Comparison of ENCODE assay signal across 8 cellular contexts in genomic region chr3:42655331-42655888, GRCh38. TPM values are rescaled to one million over a fixed set of nuclear protein-coding genes. Genes with fewer than 3 reads are reported as not detected.
DNase-seq lines count a peak whose midpoint lies in the region; ATAC-seq, FAIRE-seq and TF ChIP-seq lines count a peak whose summit lies in the region.

No MANE protein-coding gene starts in this region.

- TF ChIP-seq POLR2A in A549 (IDR thresholded peaks at IDR 0.05; ENCODE audit: low read length) = no peak

- POLR2A ChIA-PET in A549 (lab: Yijun Ruan, JAX) = no interaction called here

- no peaks in the 10 kb centered on the region for H3K9me3 ChIP-seq in A549
- H3K9me3 ChIP-seq in ectodermal cell (ENCODE audit: control insufficient read depth, low read length) = no peaks in the 10 kb centered on the region
- no peaks in the 10 kb centered on the region for H3K9me3 ChIP-seq in muscle layer of duodenum (ENCODE audit: control insufficient read depth in 1 of 2, low read length in 2 of 2)

- TF ChIP-seq CTCF in A549 (IDR thresholded peaks at IDR 0.05) (no peak), HFF-Myc (IDR thresholded peaks at IDR 0.05; ENCODE audit: low read depth, low read length, missing control alignments) (no peak)

- WGBS in A549 (ENCODE audit: missing lambda C conversion rate) = no CpG with 5 or more reads among the region's 4 CpGs
- 48 to 55% methylated on average over 4 of the region's 4 CpGs for WGBS in ectodermal cell, 2 experiments

- CTCF ChIA-PET in A549 (lab: Yijun Ruan, JAX) = interaction anchor here (1.3 to 1.7 kb wide), 3 partner anchors 14 to 89 kb away, joined by 3 to 4 read pairs (median 3); no protein-coding TSS in a partner anchor

- TF ChIP-seq RAD21 in A549 (conservative IDR thresholded peaks at IDR 0.05 in 1 of 2, IDR thresholded peaks at IDR 0.05 in 1 of 2) = no peak

- no peak for DNase-seq in A549 (ENCODE audit: low read depth in 1 of 2, low spot score in 1 of 2)
- no peak for DNase-seq in HFF-Myc (ENCODE audit: extremely low read depth, low read depth)
- no peak for DNase-seq in COR-L47 (lab: John Stamatoyannopoulos, UW)
- DNase-seq in DMS153 treated with DMSO at 0.1 percent for 48 hours (lab: John Stamatoyannopoulos, UW; ENCODE audit: unreplicated experiment) = no peak
- no peak for DNase-seq in NCI-H1436 treated with DMSO at 0.1 percent for 48 hours (lab: John Stamatoyannopoulos, UW)
- DNase-seq in cerebellar nuclear complex (lab: John Stamatoyannopoulos, UW) = no peak

- H3K27ac ChIP-seq in A549 = peak overlapping the region; percentile 87 to 97
- no peak overlapping the region for H3K27ac ChIP-seq in ectodermal cell (ENCODE audit: insufficient read depth, low read depth, low read length, poor library complexity, severe bottlenecking)
- H3K27ac ChIP-seq in muscle layer of duodenum (ENCODE audit: low read length) = peak overlapping the region; percentile 63

- no peak for ATAC-seq in A549

- H3K4me3 ChIP-seq in A549 (peak overlapping the region; percentile 69), HFF-Myc (replicated peaks; ENCODE audit: low read depth, low read length) (peak overlapping the region; percentile 74), ectodermal cell (ENCODE audit: insufficient read depth, low read depth, low read length) (peak overlapping the region; percentile 62), muscle layer of duodenum (ENCODE audit: low read depth in 1 of 2, low read length in 2 of 2) (peak overlapping the region; percentile 50 to 76)

- H3K4me1 ChIP-seq in A549 (peaks cover 37% of the 10 kb centered on the region), ectodermal cell (ENCODE audit: control insufficient read depth, insufficient read depth, low read length) (peaks cover 22% of the 10 kb centered on the region), muscle layer of duodenum (ENCODE audit: control insufficient read depth in 1 of 2, insufficient read depth in 2 of 2, low read length in 2 of 2) (peaks cover 26 to 56% of the 10 kb centered on the region in 2 donors)

- no peak for FAIRE-seq in A549 (lab: Jason Lieb, UNC)

- peak overlapping the region; percentile 96 for H3K4me2 ChIP-seq in A549

- H3K36me3 ChIP-seq in ectodermal cell (ENCODE audit: control insufficient read depth, insufficient read depth, low read length) = no peaks in the 10 kb centered on the region
- peaks cover 0 to 12% of the 10 kb centered on the region in 2 donors for H3K36me3 ChIP-seq in muscle layer of duodenum (ENCODE audit: control insufficient read depth in 1 of 2, insufficient read depth in 2 of 2, low read length in 2 of 2)

- H3K27me3 ChIP-seq in ectodermal cell (ENCODE audit: control insufficient read depth, insufficient read depth, low read length, poor library complexity, severe bottlenecking) = no peaks in the 10 kb centered on the region
- no peaks in the 10 kb centered on the region for H3K27me3 ChIP-seq in muscle layer of duodenum (ENCODE audit: low read depth, low read length)

- no peak for TF ChIP-seq EP300 in A549 (IDR thresholded peaks at IDR 0.05)

TF ChIP-seq in A549, 52 proteins besides CTCF, POLR2A, EP300 and RAD21 (continues in another document):
- no peak for TF ChIP-seq TFCP2L1 (CRISPR knock-in tag; IDR thresholded peaks at IDR 0.05)
- TF ChIP-seq HDAC2 (IDR thresholded peaks at IDR 0.05) = no peak
- no peak for TF ChIP-seq GATA3 (IDR thresholded peaks at IDR 0.05; ENCODE audit: borderline replicate concordance)
- no peak for TF ChIP-seq RFX5 (IDR thresholded peaks at IDR 0.05)
- TF ChIP-seq HES2 (IDR thresholded peaks at IDR 0.05) = no peak
- no peak for TF ChIP-seq NR3C1 (IDR thresholded peaks at IDR 0.05)
- no peak for TF ChIP-seq HOXB13 (CRISPR knock-in tag; IDR thresholded peaks at IDR 0.05; ENCODE audit: low read depth)
- no peak for TF ChIP-seq ELK1 (IDR thresholded peaks at IDR 0.05; ENCODE audit: low read depth, low read length)
- no peak for TF ChIP-seq KDM1A (IDR thresholded peaks at IDR 0.05; ENCODE audit: low read depth)
- TF ChIP-seq JUN (IDR thresholded peaks at IDR 0.05) = no peak
- TF ChIP-seq CBX8 (IDR thresholded peaks at IDR 0.05) = no peak
- no peak for TF ChIP-seq REST (IDR thresholded peaks at IDR 0.05)

RNA-seq across cellular contexts. Expression of gene ZBTB47, which starts 1.9 kb away (rescaled TPM):
- 2.5 and 3.0 TPM in 2 replicates for polyA plus RNA-seq in A549 (2011; rRNA removed)
- 3.8 and 5.1 TPM in 2 replicates for polyA plus RNA-seq in A549 (2012; cell fraction: cytosol; rRNA removed)
- 9.6 and 12.8 TPM in 2 replicates for polyA plus RNA-seq in A549 (2012; cell fraction: nucleus; rRNA removed)
- polyA plus RNA-seq in A549 (2017; fragmentation: RNase III; extraction: RNeasy Plus Mini Kit Qiagen cat#74134 plus additional on column Dnase treatment) = 5.2 to 7.1 TPM (median 6.8 TPM) in 3 replicates
- polyA minus RNA-seq in A549 (2011; rRNA and poly(A)+ RNA removed) = 6.3 and 8.0 TPM in 2 replicates
- polyA plus RNA-seq in ectodermal cell (2013, experiment 1 of 4) = 6.2 TPM
- polyA plus RNA-seq in ectodermal cell (2013, experiment 2 of 4) = 6.7 TPM
- polyA plus RNA-seq in ectodermal cell (2013, experiment 3 of 4) = 5.7 TPM
- 6.2 TPM for polyA plus RNA-seq in ectodermal cell (2013, experiment 4 of 4)

RNA-seq across cellular contexts. Expression of gene KLHL40, which starts 29.9 kb away (rescaled TPM):
- polyA plus RNA-seq in A549 (2011; rRNA removed) (not detected in 2 replicates), A549 (2017; fragmentation: RNase III; extraction: RNeasy Plus Mini Kit Qiagen cat#74134 plus additional on column Dnase treatment) (not detected in 3 replicates)
- not detected in 2 replicates for polyA plus RNA-seq in A549 (2012; cell fraction: cytosol; rRNA removed)
- polyA plus RNA-seq in A549 (2012; cell fraction: nucleus; rRNA removed) = not detected in 2 replicates
- not detected in 2 replicates for polyA minus RNA-seq in A549 (2011; rRNA and poly(A)+ RNA removed)
- polyA plus RNA-seq in ectodermal cell (2013, experiment 1 of 4) = not detected
- not detected for polyA plus RNA-seq in ectodermal cell (2013, experiment 2 of 4)
- not detected for polyA plus RNA-seq in ectodermal cell (2013, experiment 3 of 4)
- polyA plus RNA-seq in ectodermal cell (2013, experiment 4 of 4) = not detected

RNA-seq across cellular contexts. Expression of gene HHATL, which starts 47.2 kb away (rescaled TPM):
- polyA plus RNA-seq in A549 (2011; rRNA removed) = not detected in 2 replicates
- polyA plus RNA-seq in A549 (2012; cell fraction: cytosol; rRNA removed) = not detected in 2 replicates
- 0.11 and 0.17 TPM in 2 replicates for polyA plus RNA-seq in A549 (2012; cell fraction: nucleus; rRNA removed)
- not detected in 3 replicates for polyA plus RNA-seq in A549 (2017; fragmentation: RNase III; extraction: RNeasy Plus Mini Kit Qiagen cat#74134 plus additional on column Dnase treatment)
- not detected in 2 replicates for polyA minus RNA-seq in A549 (2011; rRNA and poly(A)+ RNA removed)
- polyA plus RNA-seq in ectodermal cell (2013, experiment 1 of 4) = not detected
- polyA plus RNA-seq in ectodermal cell (2013, experiment 2 of 4) = not detected
- polyA plus RNA-seq in ectodermal cell (2013, experiment 3 of 4) = not detected
- not detected for polyA plus RNA-seq in ectodermal cell (2013, experiment 4 of 4)

RNA-seq across cellular contexts. Expression of gene NKTR, which starts 54.9 kb away (rescaled TPM):
- 37.0 and 49.3 TPM in 2 replicates for polyA plus RNA-seq in A549 (2011; rRNA removed)
- 4.6 and 5.2 TPM in 2 replicates for polyA plus RNA-seq in A549 (2012; cell fraction: cytosol; rRNA removed)
- polyA plus RNA-seq in A549 (2012; cell fraction: nucleus; rRNA removed) = 14.5 and 21.9 TPM in 2 replicates
- polyA plus RNA-seq in A549 (2017; fragmentation: RNase III; extraction: RNeasy Plus Mini Kit Qiagen cat#74134 plus additional on column Dnase treatment) = 16.2 to 17.8 TPM (median 17.7 TPM) in 3 replicates
- polyA minus RNA-seq in A549 (2011; rRNA and poly(A)+ RNA removed) = 13.6 and 14.7 TPM in 2 replicates
- polyA plus RNA-seq in ectodermal cell (2013, experiment 1 of 4) = 85.5 TPM
- 89.5 TPM for polyA plus RNA-seq in ectodermal cell (2013, experiment 2 of 4)
- 62.1 TPM for polyA plus RNA-seq in ectodermal cell (2013, experiment 3 of 4)
- polyA plus RNA-seq in ectodermal cell (2013, experiment 4 of 4) = 79.6 TPM
